8 cellular contexts compared by ENCODE assay signal in the genomic region with DNA sequence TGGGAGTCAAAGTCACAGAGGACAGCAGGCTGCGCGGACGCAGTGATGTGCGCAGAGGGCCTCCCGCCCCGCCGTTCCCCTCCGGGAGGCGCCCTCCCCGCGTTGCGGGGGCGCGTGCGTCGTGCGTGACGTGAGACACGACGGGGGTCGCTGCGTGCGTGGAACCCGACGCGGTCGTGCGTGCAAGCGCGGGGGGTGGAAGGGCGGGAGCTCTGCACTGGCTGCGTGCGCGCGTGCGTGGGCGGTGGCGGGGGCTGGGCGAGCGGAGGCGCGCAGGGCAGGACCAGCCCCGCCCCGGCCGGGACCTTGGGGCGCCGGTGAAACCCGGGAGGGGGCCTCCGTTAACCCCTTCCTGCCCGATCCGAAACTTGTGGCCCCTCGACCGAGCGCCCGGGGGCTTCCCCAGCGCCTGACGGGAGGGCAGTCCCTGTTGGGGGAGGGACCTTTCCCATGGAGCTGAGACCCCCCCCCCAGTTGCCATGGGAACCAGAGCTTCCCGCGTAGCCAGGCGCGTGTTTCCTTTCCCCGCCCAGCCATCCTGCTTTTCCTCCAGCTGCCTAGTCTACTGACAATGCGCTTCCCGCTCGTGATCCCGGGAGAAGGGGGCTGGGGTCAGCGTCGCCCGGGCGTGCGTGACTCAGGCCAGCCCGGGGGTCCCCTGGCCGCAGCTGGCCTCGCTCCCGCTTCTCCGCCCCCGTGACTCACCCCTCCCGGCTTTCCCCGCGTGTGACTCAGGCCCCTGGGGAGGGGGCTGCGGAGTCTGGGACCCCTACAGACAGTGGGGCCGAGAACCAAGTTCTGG. TPM values are rescaled to one million over a fixed set of nuclear protein-coding genes. Genes with fewer than 3 reads are reported as not detected.
DNase-seq lines count a peak whose midpoint lies in the region; ATAC-seq and TF ChIP-seq lines count a peak whose summit lies in the region.

No MANE protein-coding gene starts in this region.

- intact Hi-C loops in dorsolateral prefrontal cortex (cut with DNase I) (no loop called here), lower lobe of right lung (cut with DNase I) (no loop called here)

- TF ChIP-seq CTCF in dorsolateral prefrontal cortex (IDR thresholded peaks at IDR 0.05 in 54 of 56, conservative IDR thresholded peaks at IDR 0.05 in 2 of 56; ENCODE audit: low read depth in 1 of 56, partially characterized antibody in 56 of 56), result peak in 16 of 56 donors; percentile 4 to 29 (median 14)
- TF ChIP-seq CTCF in lower lobe of right lung (IDR thresholded peaks at IDR 0.05), result peak; percentile 23

- DNase-seq in EL, result peak; percentile 80
- DNase-seq in NCI-H226, result peak; percentile 58
- DNase-seq in activated CD4-positive, alpha-beta T cell treated with anti-CD3 and anti-CD28 coated beads, Interleukin-2, amount 50 U/mL, for 4 hours, result peak; percentile 90 to 92
- DNase-seq in dorsolateral prefrontal cortex, result peak; percentile 84 to 96 (median 92)
- DNase-seq in lower lobe of right lung, result peak; percentile 94
- peak; percentile 81 to 86 for DNase-seq in stimulated activated CD4-positive, alpha-beta T cell treated with anti-CD3 and anti-CD28 coated beads, Interleukin-4, amount 100 ng/mL, for 48 hours (ENCODE audit: low read depth in 2 of 2)

- no peaks in the 10 kb centered on the region for H3K36me3 ChIP-seq in lower lobe of right lung

- no peaks in the 10 kb centered on the region for H3K27me3 ChIP-seq in dorsolateral prefrontal cortex
- H3K27me3 ChIP-seq in lower lobe of right lung (ENCODE audit: low read depth), result no peaks in the 10 kb centered on the region

- H3K27ac ChIP-seq in dorsolateral prefrontal cortex (peak overlapping the region; percentile 73 to 100 (median 98)), lower lobe of right lung (peak overlapping the region; percentile 99)

- peaks cover 85% of the 10 kb centered on the region for H3K4me1 ChIP-seq in lower lobe of right lung

- H3K4me3 ChIP-seq in dorsolateral prefrontal cortex (peak overlapping the region; percentile 39 to 77 (median 64)), lower lobe of right lung (peak overlapping the region; percentile 58)

- no peaks in the 10 kb centered on the region for H3K9me3 ChIP-seq in lower lobe of right lung

- peak; percentile 63 for ATAC-seq in HG02798 (IDR thresholded peaks at IDR 0.05; ENCODE audit: poor library complexity, unreplicated experiment)
- peak; percentile 70 to 77 for ATAC-seq in lower lobe of right lung
- ATAC-seq in GM21367 (IDR thresholded peaks at IDR 0.05; ENCODE audit: unreplicated experiment), result no peak

RNA-seq across cellular contexts. Expression of gene HOOK2, which starts 7.3 kb away (rescaled TPM):
- total RNA-seq in dorsolateral prefrontal cortex (10 to 100 TPM; 23.0 to 79.0 (median 41.2) TPM), lower lobe of right lung (57.5 TPM)

RNA-seq across cellular contexts. Expression of gene JUNB, which starts 8.7 kb away (rescaled TPM):
- total RNA-seq in dorsolateral prefrontal cortex (100 to 1,000 TPM in 14 of 120 experiments, 10 to 100 TPM in 106; 14.0 to 268 (median 48.2) TPM), lower lobe of right lung (131 TPM)

RNA-seq across cellular contexts. Expression of gene PRDX2, which starts 19.0 kb away (rescaled TPM):
- 100 to 1,000 TPM; 234 to 491 (median 396) TPM for total RNA-seq in dorsolateral prefrontal cortex
- total RNA-seq in lower lobe of right lung, result 101 TPM

RNA-seq across cellular contexts. Expression of gene THSD8, which starts 19.2 kb away (rescaled TPM):
- 1 to 10 TPM in 86 of 120 experiments, under 1 TPM in 8, not detected in 26; 0.63 to 7.4 (median 2.4) TPM for total RNA-seq in dorsolateral prefrontal cortex
- total RNA-seq in lower lobe of right lung, result 1.5 TPM

RNA-seq across cellular contexts. Expression of gene RNASEH2A, which starts 23.8 kb away (rescaled TPM):
- total RNA-seq in dorsolateral prefrontal cortex, result 10 to 100 TPM in 10 of 120 experiments, 1 to 10 TPM in 110; 1.6 to 13.4 (median 6.0) TPM
- total RNA-seq in lower lobe of right lung, result 10.9 TPM
